Comparison of ENCODE assay signal across 12 cellular contexts in genomic region chr17:76485569-76485968, GRCh38. TPM values are rescaled to one million over a fixed set of nuclear protein-coding genes. Genes with fewer than 3 reads are reported as not detected.
DNase-seq lines count a peak whose midpoint lies in the region; ATAC-seq and TF ChIP-seq lines count a peak whose summit lies in the region.
"Had no signal": no experiment of that assay in that cellular context is flagged by ENCODE, and none has a peak within 500 bp of the region (broad histone marks: within the 10 kb centered on the region; RNA-seq: fewer than 3 reads in every experiment).

No MANE protein-coding gene starts in this region.

- no peaks in the 10 kb centered on the region for H3K36me3 Mint-ChIP-seq in natural killer cell
- peaks cover 5% of the 10 kb centered on the region for H3K36me3 Mint-ChIP-seq in natural killer cell treated with Interleukin-12 subunit alpha and Interleukin-12 subunit beta and Interleukin-15 and Interleukin-18, amount 100 ng/mL, for 72 hours
- peaks cover 0 to 12% (median 6%) of the 10 kb centered on the region in 3 donors for H3K36me3 Mint-ChIP-seq in naive thymus-derived CD8-positive, alpha-beta T cell
- H3K36me3 Mint-ChIP-seq: brain had no signal

- H3K27ac Mint-ChIP-seq in natural killer cell: peak overlapping the region; percentile 57 to 83
- peak overlapping the region in 1 of 2 donors; percentile 86 for H3K27ac Mint-ChIP-seq in natural killer cell treated with Interleukin-12 subunit alpha and Interleukin-12 subunit beta and Interleukin-15 and Interleukin-18, amount 100 ng/mL, for 72 hours
- peak overlapping the region in 1 of 10 donors; percentile 51 for H3K27ac Mint-ChIP-seq in naive thymus-derived CD8-positive, alpha-beta T cell
- no peak overlapping the region for H3K27ac Mint-ChIP-seq in stimulated activated naive CD8-positive, alpha-beta T cell treated with anti-CD3 and anti-CD28 coated beads, Interleukin-15, amount 100 ng/mL, for 72 hours
- H3K27ac Mint-ChIP-seq: brain had no signal

- no peak overlapping the region for H3K27ac ChIP-seq in A673 (ENCODE audit: low read depth, low read length, poor library complexity, severe bottlenecking)

- H3K4me3 ChIP-seq in choroid plexus epithelial cell (ENCODE audit: low read depth, low read length) (no peak overlapping the region), A673 (ENCODE audit: low read depth, low read length, poor library complexity, severe bottlenecking) (no peak overlapping the region)

- no peaks in the 10 kb centered on the region for H3K27me3 Mint-ChIP-seq in natural killer cell (ENCODE audit: low read depth in 2 of 2)
- H3K27me3 Mint-ChIP-seq in natural killer cell treated with Interleukin-12 subunit alpha and Interleukin-12 subunit beta and Interleukin-15 and Interleukin-18, amount 100 ng/mL, for 72 hours: no peaks in the 10 kb centered on the region
- H3K27me3 Mint-ChIP-seq in naive thymus-derived CD8-positive, alpha-beta T cell: no peaks in the 10 kb centered on the region
- H3K27me3 Mint-ChIP-seq in stimulated activated naive CD8-positive, alpha-beta T cell treated with anti-CD3 and anti-CD28 coated beads, Interleukin-15, amount 100 ng/mL, for 72 hours: no peaks in the 10 kb centered on the region

- no peaks in the 10 kb centered on the region for H3K4me1 ChIP-seq in A673 (ENCODE audit: insufficient read depth, low read length, poor library complexity, severe bottlenecking)

- H3K27me3 ChIP-seq in A673 (replicated peaks; ENCODE audit: insufficient read depth, low read depth, low read length, poor library complexity): no peaks in the 10 kb centered on the region

- POLR2A ChIA-PET in naive thymus-derived CD8-positive, alpha-beta T cell (lab: Charles Lee): interaction anchor here (1.7 kb wide), 1 partner anchor 14 kb away, joined by 5 read pairs; no protein-coding TSS in a partner anchor
- POLR2A ChIA-PET in A673 (lab: Charles Lee; ENCODE audit: low non-redundant PET): no interaction called here

- no peak for DNase-seq in natural killer cell
- no peak for DNase-seq in natural killer cell treated with Interleukin-12 subunit alpha and Interleukin-12 subunit beta and Interleukin-15 and Interleukin-18, amount 100 ng/mL, for 72 hours (ENCODE audit: low spot score)
- peak; percentile 48 for DNase-seq in choroid plexus epithelial cell (ENCODE audit: low read depth)
- peak; percentile 27 for DNase-seq in middle frontal gyrus (ENCODE audit: extremely low spot score, low spot score)
- DNase-seq in naive thymus-derived CD8-positive, alpha-beta T cell: no peak
- no peak for DNase-seq in KBM-7
- no peak for DNase-seq in stimulated activated naive CD8-positive, alpha-beta T cell treated with anti-CD3 and anti-CD28 coated beads, Interleukin-15, amount 100 ng/mL, for 72 hours
- no peak for DNase-seq in A673 (ENCODE audit: low spot score)
- DNase-seq: activated CD4-positive, alpha-beta T cell treated with anti-CD3 and anti-CD28 coated beads, Interleukin-2, amount 50 U/mL, for 48 hours had no signal

- no peaks in the 10 kb centered on the region for H3K9me3 Mint-ChIP-seq in natural killer cell
- no peaks in the 10 kb centered on the region for H3K9me3 Mint-ChIP-seq in natural killer cell treated with Interleukin-12 subunit alpha and Interleukin-12 subunit beta and Interleukin-15 and Interleukin-18, amount 100 ng/mL, for 72 hours
- peaks cover 0 to 1% (median 0%) of the 10 kb centered on the region in 9 donors for H3K9me3 Mint-ChIP-seq in naive thymus-derived CD8-positive, alpha-beta T cell
- H3K9me3 Mint-ChIP-seq in stimulated activated naive CD8-positive, alpha-beta T cell treated with anti-CD3 and anti-CD28 coated beads, Interleukin-15, amount 100 ng/mL, for 72 hours: no peaks in the 10 kb centered on the region
- H3K9me3 Mint-ChIP-seq: brain had no signal

- CTCF ChIA-PET in A673 (lab: Charles Lee): no interaction called here

- intact Hi-C loops in natural killer cell (cut with micrococcal nuclease) (no loop called here), A673 (cut with micrococcal nuclease; ENCODE audit: unreplicated experiment) (no loop called here)

- no peak overlapping the region for H3K4me3 Mint-ChIP-seq in natural killer cell
- H3K4me3 Mint-ChIP-seq in natural killer cell treated with Interleukin-12 subunit alpha and Interleukin-12 subunit beta and Interleukin-15 and Interleukin-18, amount 100 ng/mL, for 72 hours: no peak overlapping the region
- no peak overlapping the region for H3K4me3 Mint-ChIP-seq in naive thymus-derived CD8-positive, alpha-beta T cell
- no peak overlapping the region for H3K4me3 Mint-ChIP-seq in stimulated activated naive CD8-positive, alpha-beta T cell treated with anti-CD3 and anti-CD28 coated beads, Interleukin-15, amount 100 ng/mL, for 72 hours
- H3K4me3 Mint-ChIP-seq: brain had no signal

- H3K9me3 ChIP-seq in A673 (ENCODE audit: low read depth, low read length, poor library complexity, severe bottlenecking): no peaks in the 10 kb centered on the region

- TF ChIP-seq CTCF in natural killer cell (IDR thresholded peaks at IDR 0.05) (no peak), choroid plexus epithelial cell (conservative IDR thresholded peaks at IDR 0.05; ENCODE audit: low read depth, low read length) (no peak), A673 (conservative IDR thresholded peaks at IDR 0.05; ENCODE audit: low read depth, low read length) (no peak)

- H3K4me1 Mint-ChIP-seq in natural killer cell: peaks cover 20 to 36% of the 10 kb centered on the region in 2 donors
- peaks cover 30 to 37% of the 10 kb centered on the region in 2 donors for H3K4me1 Mint-ChIP-seq in natural killer cell treated with Interleukin-12 subunit alpha and Interleukin-12 subunit beta and Interleukin-15 and Interleukin-18, amount 100 ng/mL, for 72 hours (ENCODE audit: low read depth in 2 of 2)
- peaks cover 14 to 69% (median 22%) of the 10 kb centered on the region in 4 donors for H3K4me1 Mint-ChIP-seq in naive thymus-derived CD8-positive, alpha-beta T cell
- H3K4me1 Mint-ChIP-seq in stimulated activated naive CD8-positive, alpha-beta T cell treated with anti-CD3 and anti-CD28 coated beads, Interleukin-15, amount 100 ng/mL, for 72 hours: peaks cover 26% of the 10 kb centered on the region

- in situ Hi-C loops in KBM-7 (cut with MboI; ENCODE audit: low pct_unique_long_range_greater_than_20kb, low sequenced_read_pairs): no loop called here

- no peaks in the 10 kb centered on the region for H3K36me3 ChIP-seq in A673 (ENCODE audit: insufficient read depth, low read length, poor library complexity, severe bottlenecking)

- no TSS peak for BruUV-seq in A673 (replicated peaks; lab: Mats Ljungman, UMichigan)

- no peak for ATAC-seq in natural killer cell
- no peak for ATAC-seq in natural killer cell treated with Interleukin-12 subunit alpha and Interleukin-12 subunit beta and Interleukin-15 and Interleukin-18, amount 100 ng/mL, for 72 hours
- no peak for ATAC-seq in naive thymus-derived CD8-positive, alpha-beta T cell
- no peak for ATAC-seq in stimulated activated naive CD8-positive, alpha-beta T cell treated with anti-CD3 and anti-CD28 coated beads, Interleukin-15, amount 100 ng/mL, for 72 hours

RNA-seq across cellular contexts. Expression of gene RHBDF2, which starts 15.7 kb away (rescaled TPM):
- total RNA-seq in natural killer cell: 100 to 1,000 TPM; 194 to 233 (median 202) TPM
- total RNA-seq in natural killer cell treated with Interleukin-12 subunit alpha and Interleukin-12 subunit beta and Interleukin-15 and Interleukin-18, amount 100 ng/mL, for 72 hours: 100 to 1,000 TPM; 156 to 234 TPM
- 10 to 100 TPM; 59.4 to 62.4 TPM for total RNA-seq in naive thymus-derived CD8-positive, alpha-beta T cell
- 10 to 100 TPM in 1 of 3 donors, 1 to 10 TPM in 2; 4.8 to 10.2 (median 6.2) TPM for polyA plus RNA-seq in naive thymus-derived CD8-positive, alpha-beta T cell
- total RNA-seq in A673 (2021): 20.4 and 26.5 TPM in 2 replicates

RNA-seq across cellular contexts. Expression of gene AANAT, which starts 18.2 kb away (rescaled TPM):
- total RNA-seq in natural killer cell (under 1 TPM in 2 of 3 donors, not detected in 1; 0.28 to 0.50 TPM), A673 (2021) (not detected in 2 replicates)
- total RNA-seq in natural killer cell treated with Interleukin-12 subunit alpha and Interleukin-12 subunit beta and Interleukin-15 and Interleukin-18, amount 100 ng/mL, for 72 hours: under 1 TPM in 1 of 2 donors, not detected in 1; 0.78 TPM
- total RNA-seq in naive thymus-derived CD8-positive, alpha-beta T cell: not detected
- not detected for polyA plus RNA-seq in naive thymus-derived CD8-positive, alpha-beta T cell
- total RNA-seq: myocyte, RPMI7951 had no signal

RNA-seq across cellular contexts. Expression of gene UBE2O, which starts 32.6 kb away (rescaled TPM):
- total RNA-seq in natural killer cell (10 to 100 TPM; 34.9 to 40.2 (median 37.7) TPM), A673 (2021) (56.9 and 57.4 TPM in 2 replicates)
- total RNA-seq in natural killer cell treated with Interleukin-12 subunit alpha and Interleukin-12 subunit beta and Interleukin-15 and Interleukin-18, amount 100 ng/mL, for 72 hours: 10 to 100 TPM; 46.7 to 66.9 TPM
- 10 to 100 TPM; 49.7 to 50.4 TPM for total RNA-seq in naive thymus-derived CD8-positive, alpha-beta T cell
- polyA plus RNA-seq in naive thymus-derived CD8-positive, alpha-beta T cell: 10 to 100 TPM in 2 of 3 donors, 1 to 10 TPM in 1; 8.8 to 14.4 (median 10.6) TPM

RNA-seq across cellular contexts. Expression of gene CYGB, which starts 51.9 kb away (rescaled TPM):
- under 1 TPM; 0.12 to 0.33 (median 0.16) TPM for total RNA-seq in natural killer cell
- 1 to 10 TPM; 1.0 to 2.9 TPM for total RNA-seq in natural killer cell treated with Interleukin-12 subunit alpha and Interleukin-12 subunit beta and Interleukin-15 and Interleukin-18, amount 100 ng/mL, for 72 hours
- 1 to 10 TPM in 1 of 2 experiments, under 1 TPM in 1; 0.52 to 2.1 TPM for total RNA-seq in naive thymus-derived CD8-positive, alpha-beta T cell
- 1 to 10 TPM in 1 of 3 donors, under 1 TPM in 2; 0.40 to 1.0 (median 0.53) TPM for polyA plus RNA-seq in naive thymus-derived CD8-positive, alpha-beta T cell
- total RNA-seq in A673 (2021): 0.56 and 0.61 TPM in 2 replicates

RNA-seq across cellular contexts. Expression of gene PRCD, which starts 54.3 kb away (rescaled TPM):
- 1 to 10 TPM in 1 of 3 donors, under 1 TPM in 2; 0.77 to 1.1 (median 0.82) TPM for total RNA-seq in natural killer cell
- total RNA-seq in natural killer cell treated with Interleukin-12 subunit alpha and Interleukin-12 subunit beta and Interleukin-15 and Interleukin-18, amount 100 ng/mL, for 72 hours: under 1 TPM in 1 of 2 donors, not detected in 1; 0.78 TPM
- 1 to 10 TPM; 4.0 to 5.3 TPM for total RNA-seq in naive thymus-derived CD8-positive, alpha-beta T cell
- polyA plus RNA-seq in naive thymus-derived CD8-positive, alpha-beta T cell: 10 to 100 TPM in 1 of 3 donors, 1 to 10 TPM in 2; 5.0 to 11.4 (median 7.1) TPM
- total RNA-seq in A673 (2021): not detected in 2 replicates
- total RNA-seq: myocyte had no signal

Comparison
In these comparisons a context has a peak if more than half of its experiments do, and no peak if none do; other contexts are left out.
1. DNase-seq: peak in choroid plexus epithelial cell (single experiment) and middle frontal gyrus (single experiment); none in natural killer cell (single experiment), natural killer cell treated with Interleukin-12 subunit alpha and Interleukin-12 subunit beta and Interleukin-15 and Interleukin-18, amount 100 ng/mL, for 72 hours (single experiment), naive thymus-derived CD8-positive, alpha-beta T cell (0 of 10), KBM-7 (single experiment), stimulated activated naive CD8-positive, alpha-beta T cell treated with anti-CD3 and anti-CD28 coated beads, Interleukin-15, amount 100 ng/mL, for 72 hours (0 of 2) and A673 (single experiment).
2. H3K27ac Mint-ChIP-seq: peak in natural killer cell (2 of 2); none in stimulated activated naive CD8-positive, alpha-beta T cell treated with anti-CD3 and anti-CD28 coated beads, Interleukin-15, amount 100 ng/mL, for 72 hours (0 of 2).